1 cellular context compared by ENCODE assay signal in the genomic region with DNA sequence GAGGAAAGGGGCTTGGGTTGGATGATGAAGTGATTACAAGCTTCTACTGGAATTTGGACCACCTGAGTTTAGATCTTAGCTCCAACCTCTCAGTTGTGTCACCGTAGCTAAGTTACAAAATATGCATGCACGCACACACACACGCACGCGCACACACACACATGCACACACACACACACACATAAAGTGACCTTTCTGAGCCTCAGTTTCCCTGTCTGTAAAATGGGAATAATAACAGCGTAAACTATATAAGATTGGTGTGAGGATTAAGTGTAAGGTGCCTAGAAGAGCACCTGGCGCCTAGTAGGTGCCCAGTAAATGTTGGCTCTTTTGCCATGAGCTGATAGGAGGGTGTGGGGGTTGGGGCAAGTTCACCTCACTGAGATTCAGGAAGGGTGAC.
TF ChIP-seq lines count a peak whose summit lies in the region.

No MANE protein-coding gene starts in this region.

TF ChIP-seq in K562, 482 proteins besides CTCF, POLR2A, EP300 and RAD21:
- TF ChIP-seq SMAD3 (CRISPR knock-in tag; conservative IDR thresholded peaks at IDR 0.05), result no peak
- no peak for TF ChIP-seq ZNF184 (CRISPR knock-in tag; IDR thresholded peaks at IDR 0.05)
- no peak for TF ChIP-seq PHB2 (IDR thresholded peaks at IDR 0.05; ENCODE audit: low read depth)
- no peak for TF ChIP-seq ELF2 (CRISPR knock-in tag; IDR thresholded peaks at IDR 0.05)
- 0 out of 2 replicates have a peak, but pooled peaks have one; percentile 41 for TF ChIP-seq HDAC2 (IDR thresholded peaks at IDR 0.05)
- no peak for TF ChIP-seq KDM2B (CRISPR knock-in tag; IDR thresholded peaks at IDR 0.05)
- no peak for TF ChIP-seq NR3C1 (CRISPR knock-in tag; IDR thresholded peaks at IDR 0.05)
- no peak for TF ChIP-seq SMAD4 (CRISPR knock-in tag; conservative IDR thresholded peaks at IDR 0.05)
- no peak for TF ChIP-seq PML (IDR thresholded peaks at IDR 0.05; ENCODE audit: low read length)
- TF ChIP-seq ZNF75A (CRISPR knock-in tag; IDR thresholded peaks at IDR 0.05), result no peak
- peak; percentile 85 for TF ChIP-seq BCOR (IDR thresholded peaks at IDR 0.05)
- TF ChIP-seq, protein P1, sequence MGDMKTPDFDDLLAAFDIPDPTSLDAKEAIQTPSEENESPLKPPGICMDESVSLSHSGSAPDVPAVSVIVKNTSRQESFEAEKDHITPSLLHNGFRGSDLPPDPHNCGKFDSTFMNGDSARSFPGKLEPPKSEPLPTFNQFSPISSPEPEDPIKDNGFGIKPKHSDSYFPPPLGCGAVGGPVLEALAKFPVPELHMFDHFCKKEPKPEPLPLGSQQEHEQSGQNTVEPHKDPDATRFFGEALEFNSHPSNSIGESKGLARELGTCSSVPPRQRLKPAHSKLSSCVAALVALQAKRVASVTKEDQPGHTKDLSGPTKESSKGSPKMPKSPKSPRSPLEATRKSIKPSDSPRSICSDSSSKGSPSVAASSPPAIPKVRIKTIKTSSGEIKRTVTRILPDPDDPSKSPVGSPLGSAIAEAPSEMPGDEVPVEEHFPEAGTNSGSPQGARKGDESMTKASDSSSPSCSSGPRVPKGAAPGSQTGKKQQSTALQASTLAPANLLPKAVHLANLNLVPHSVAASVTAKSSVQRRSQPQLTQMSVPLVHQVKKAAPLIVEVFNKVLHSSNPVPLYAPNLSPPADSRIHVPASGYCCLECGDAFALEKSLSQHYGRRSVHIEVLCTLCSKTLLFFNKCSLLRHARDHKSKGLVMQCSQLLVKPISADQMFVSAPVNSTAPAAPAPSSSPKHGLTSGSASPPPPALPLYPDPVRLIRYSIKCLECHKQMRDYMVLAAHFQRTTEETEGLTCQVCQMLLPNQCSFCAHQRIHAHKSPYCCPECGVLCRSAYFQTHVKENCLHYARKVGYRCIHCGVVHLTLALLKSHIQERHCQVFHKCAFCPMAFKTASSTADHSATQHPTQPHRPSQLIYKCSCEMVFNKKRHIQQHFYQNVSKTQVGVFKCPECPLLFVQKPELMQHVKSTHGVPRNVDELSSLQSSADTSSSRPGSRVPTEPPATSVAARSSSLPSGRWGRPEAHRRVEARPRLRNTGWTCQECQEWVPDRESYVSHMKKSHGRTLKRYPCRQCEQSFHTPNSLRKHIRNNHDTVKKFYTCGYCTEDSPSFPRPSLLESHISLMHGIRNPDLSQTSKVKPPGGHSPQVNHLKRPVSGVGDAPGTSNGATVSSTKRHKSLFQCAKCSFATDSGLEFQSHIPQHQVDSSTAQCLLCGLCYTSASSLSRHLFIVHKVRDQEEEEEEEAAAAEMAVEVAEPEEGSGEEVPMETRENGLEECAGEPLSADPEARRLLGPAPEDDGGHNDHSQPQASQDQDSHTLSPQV (IDR thresholded peaks at IDR 0.05), result no peak
- no peak for TF ChIP-seq BHLHE40 (IDR thresholded peaks at IDR 0.05; ENCODE audit: low read length)
- no peak for TF ChIP-seq MAFK (IDR thresholded peaks at IDR 0.05; ENCODE audit: low read length)
- no peak for TF ChIP-seq EZH2 (IDR thresholded peaks at IDR 0.05; ENCODE audit: borderline replicate concordance, low read depth, low read length)
- no peak for TF ChIP-seq SNIP1 (IDR thresholded peaks at IDR 0.05; ENCODE audit: low read depth)
- TF ChIP-seq ZNF717 (CRISPR knock-in tag; IDR thresholded peaks at IDR 0.05), result no peak
- no peak for TF ChIP-seq RNF2 (IDR thresholded peaks at IDR 0.05)
- no peak for TF ChIP-seq HSF4 (CRISPR knock-in tag; IDR thresholded peaks at IDR 0.05; ENCODE audit: borderline replicate concordance)
- no peak for TF ChIP-seq PCBP1 (IDR thresholded peaks at IDR 0.05; ENCODE audit: low read depth, low read length, poor library complexity, severe bottlenecking)
- TF ChIP-seq CXXC5 (CRISPR knock-in tag; IDR thresholded peaks at IDR 0.05), result no peak
- TF ChIP-seq ESRRA (IDR thresholded peaks at IDR 0.05; ENCODE audit: borderline replicate concordance, low read depth), result peak; percentile 93
- TF ChIP-seq KDM1A (IDR thresholded peaks at IDR 0.05), result peak; percentile 10 to 72; a peak in 2 of 4 replicates
- TF ChIP-seq ZNF224 (CRISPR knock-in tag; IDR thresholded peaks at IDR 0.05), result no peak
- no peak for TF ChIP-seq PTBP1 (IDR thresholded peaks at IDR 0.05; ENCODE audit: low read depth, low read length)
- 0 out of 4 replicates have a peak, but pooled peaks of 1 of the 2 experiments have one; percentile 6 for TF ChIP-seq RCOR1 (IDR thresholded peaks at IDR 0.05; ENCODE audit: borderline replicate concordance in 1 of 2, low read depth in 2 of 2, low read length in 2 of 2)
- TF ChIP-seq EHMT2 (IDR thresholded peaks at IDR 0.05), result no peak
- TF ChIP-seq MTA3 (IDR thresholded peaks at IDR 0.05; ENCODE audit: borderline replicate concordance), result no peak
- no peak for TF ChIP-seq ZBTB17 (CRISPR knock-in tag; IDR thresholded peaks at IDR 0.05)
- TF ChIP-seq PRPF4 (IDR thresholded peaks at IDR 0.05; ENCODE audit: insufficient read depth, low read depth, low read length, poor library complexity, severe bottlenecking), result no peak
